ENCODE assay signal across 28 cellular contexts in genomic region chr3:10651506-10651905, GRCh38.
"Had no signal": no experiment of that assay in that cellular context is flagged by ENCODE, and none has a peak within 500 bp of the region (broad histone marks: within the 10 kb centered on the region; RNA-seq: fewer than 3 reads in every experiment).

No MANE protein-coding gene starts in this region.

- H3K27me3 ChIP-seq: colonic mucosa, gastrocnemius medialis had no signal

- H3K4me3 Mint-ChIP-seq: dendritic cell treated with granulocyte-macrophage colony-stimulating factor and Interleukin-4, amounts not matched to agents 40 ng/mL and 50 ng/mL, for 4 days; effector memory CD8-positive, alpha-beta T cell; endodermal cell had no signal

- H3K36me3 ChIP-seq: colonic mucosa, esophagus muscularis mucosa, esophagus squamous epithelium, gastrocnemius medialis, gastroesophageal sphincter, heart left ventricle, heart right ventricle had no signal

- H3K9me3 ChIP-seq: colonic mucosa, esophagus squamous epithelium, gastrocnemius medialis had no signal

- H3K27ac ChIP-seq: colonic mucosa, coronary artery, dorsolateral prefrontal cortex, epithelial cell of prostate, esophagus muscularis mucosa, esophagus squamous epithelium, foreskin keratinocyte, gastrocnemius medialis, gastroesophageal sphincter, heart left ventricle, heart right ventricle had no signal

- H3K4me3 ChIP-seq: colonic mucosa, coronary artery, dorsolateral prefrontal cortex, esophagus muscularis mucosa, esophagus squamous epithelium, gastrocnemius medialis, gastroesophageal sphincter, heart left ventricle, heart right ventricle had no signal

- ATAC-seq: effector memory CD8-positive, alpha-beta T cell; esophagus mucosa; foreskin keratinocyte; gastrocnemius medialis; gastroesophageal sphincter; heart left ventricle; heart right ventricle had no signal

- FAIRE-seq: colon, endometrium, endothelial cell of umbilical vein, frontal cortex had no signal

- DNase-seq: colonic mucosa; cortex of kidney; dermis blood vessel endothelial cell; dorsolateral prefrontal cortex; effector CD4-positive, alpha-beta T cell; effector CD8-positive, alpha-beta T cell; effector memory CD4-positive, alpha-beta T cell; effector memory CD8-positive, alpha-beta T cell; endodermal cell; erythroblast; esophagus squamous epithelium; foreskin fibroblast; foreskin keratinocyte; foreskin melanocyte; gastrocnemius medialis; glutamatergic neuron; heart right ventricle had no signal

- H3K4me1 ChIP-seq: colonic mucosa, esophagus muscularis mucosa, esophagus squamous epithelium, foreskin keratinocyte, gastrocnemius medialis, gastroesophageal sphincter, heart left ventricle, heart right ventricle had no signal

- H3K27ac Mint-ChIP-seq: dendritic cell treated with granulocyte-macrophage colony-stimulating factor and Interleukin-4, amounts not matched to agents 40 ng/mL and 50 ng/mL, for 4 days; effector memory CD8-positive, alpha-beta T cell; endodermal cell had no signal

- H3K9me3 Mint-ChIP-seq: dendritic cell treated with granulocyte-macrophage colony-stimulating factor and Interleukin-4, amounts not matched to agents 40 ng/mL and 50 ng/mL, for 4 days had no signal
